12 cellular contexts compared by ENCODE assay signal in genomic region chr1:43271186-43272118, GRCh38. TPM values are rescaled to one million over a fixed set of nuclear protein-coding genes. Genes with fewer than 3 reads are reported as not detected.
A peak's percentile ranks its signal among the peaks of the same experiment; 100 is the strongest.
DNase-seq lines count a peak whose midpoint lies in the region; ATAC-seq and TF ChIP-seq lines count a peak whose summit lies in the region.
"Had no signal": no experiment of that assay in that cellular context is flagged by ENCODE, and none has a peak within 500 bp of the region (broad histone marks: within the 10 kb centered on the region; RNA-seq: fewer than 3 reads in every experiment).

No MANE protein-coding gene starts in this region.

- WGBS in body of pancreas, 2 donors, result 29% methylated on average over 12 of the region's 12 CpGs

- TF ChIP-seq CTCF in body of pancreas (IDR thresholded peaks at IDR 0.05) (no peak), gastrocnemius medialis (IDR thresholded peaks at IDR 0.05 in 4 of 5, conservative IDR thresholded peaks at IDR 0.05 in 1 of 5) (no peak)

- in situ Hi-C loops in gastrocnemius medialis (cut with MboI; ENCODE audit: low sequenced_read_pairs in 4 of 4), result no loop called here

- ATAC-seq in body of pancreas (no peak), left lobe of liver (no peak), gastrocnemius medialis (no peak)
- peak; percentile 4 for ATAC-seq in stimulated activated naive CD8-positive, alpha-beta T cell treated with anti-CD3 and anti-CD28 coated beads, Interleukin-15, Interleukin-2, amounts not matched to agents 100 U/mL and 50 U/mL, for 24 hours
- ATAC-seq: GM12878 had no signal

- H3K4me1 ChIP-seq in body of pancreas, result peaks cover 56% of the 10 kb centered on the region
- no peaks in the 10 kb centered on the region for H3K4me1 ChIP-seq in gastrocnemius medialis

- H3K9me3 ChIP-seq in body of pancreas, result no peaks in the 10 kb centered on the region
- H3K9me3 ChIP-seq in gastrocnemius medialis, result no peaks in the 10 kb centered on the region

- peak; percentile 15 for DNase-seq in activated CD4-positive, alpha-beta T cell treated with anti-CD3 and anti-CD28 coated beads for 48 hours
- no peak for DNase-seq in activated CD4-positive, alpha-beta T cell treated with anti-CD3 and anti-CD28 coated beads, Interleukin-2, amount 50 U/mL, for 1 hour
- DNase-seq in body of pancreas (peak in 1 of 4 donors; percentile 2), left lobe of liver (ENCODE audit: low spot score) (peak; percentile 26), NCI-H345 (lab: John Stamatoyannopoulos, UW) (no peak), gastrocnemius medialis (no peak)
- no peak for DNase-seq in stimulated activated naive CD8-positive, alpha-beta T cell treated with anti-CD3 and anti-CD28 coated beads, Interleukin-15, Interleukin-2, amounts not matched to agents 100 U/mL and 50 U/mL, for 24 hours
- no peak for DNase-seq in stimulated activated naive CD4-positive, alpha-beta T cell treated with Interleukin-2 at 50 U/mL for 16 hours (lab: John Stamatoyannopoulos, UW)
- DNase-seq: GM23248 had no signal

- intact Hi-C loops in body of pancreas (cut with DNase I), result no loop called here
- intact Hi-C loops in gastrocnemius medialis (cut with DNase I; ENCODE audit: low total_unique reads), result no loop called here

- H3K27me3 ChIP-seq in body of pancreas (no peaks in the 10 kb centered on the region), gastrocnemius medialis (peaks cover 8 to 16% (median 11%) of the 10 kb centered on the region in 3 donors)

- H3K27ac ChIP-seq in body of pancreas, result peak overlapping the region; percentile 72 to 84 (median 79)
- H3K27ac ChIP-seq in gastrocnemius medialis, result no peak overlapping the region
- H3K27ac ChIP-seq: GM23248 had no signal

- TF ChIP-seq POLR2A in body of pancreas (IDR thresholded peaks at IDR 0.05), result no peak
- no peak for TF ChIP-seq POLR2A in gastrocnemius medialis (IDR thresholded peaks at IDR 0.05)

- peak overlapping the region; percentile 14 to 23 for H3K4me3 ChIP-seq in body of pancreas
- no peak overlapping the region for H3K4me3 ChIP-seq in gastrocnemius medialis
- H3K4me3 ChIP-seq: GM12878, GM23248 had no signal

- H3K36me3 ChIP-seq in body of pancreas (replicated peaks in 1 of 2; ENCODE audit: insufficient read depth in 1 of 2, low read depth in 2 of 2) (no peaks in the 10 kb centered on the region), gastrocnemius medialis (no peaks in the 10 kb centered on the region)

RNA-seq across cellular contexts. Expression of gene TMEM125, which starts 1.7 kb away (rescaled TPM):
- total RNA-seq in body of pancreas, result 10 to 100 TPM; 45.8 to 51.1 TPM
- 0.45 TPM for total RNA-seq in left lobe of liver
- not detected for total RNA-seq in gastrocnemius medialis
- total RNA-seq: GM23248, NCI-H460 had no signal

RNA-seq across cellular contexts. Expression of gene C1orf210, which starts 13.9 kb away (rescaled TPM):
- 10 to 100 TPM in 1 of 2 donors, 1 to 10 TPM in 1; 6.6 to 11.7 TPM for total RNA-seq in body of pancreas
- total RNA-seq in left lobe of liver, result 2.6 TPM
- under 1 TPM in 1 of 4 donors, not detected in 3; 0.27 TPM for total RNA-seq in gastrocnemius medialis
- total RNA-seq: cerebellum, GM12878, GM23248 had no signal

RNA-seq across cellular contexts. Expression of gene TIE1, which starts 29.3 kb away (rescaled TPM):
- total RNA-seq in body of pancreas, result 10 to 100 TPM; 12.2 to 14.0 TPM
- 8.5 TPM for total RNA-seq in left lobe of liver
- 10 to 100 TPM; 15.9 to 27.9 (median 20.7) TPM for total RNA-seq in gastrocnemius medialis
- total RNA-seq: GM23248, NCI-H460 had no signal

Comparison
In these comparisons a context has a peak if more than half of its experiments do, and no peak if none do; other contexts are left out.
1. DNase-seq: peak in activated CD4-positive, alpha-beta T cell treated with anti-CD3 and anti-CD28 coated beads for 48 hours (single experiment) and left lobe of liver (single experiment); none in activated CD4-positive, alpha-beta T cell treated with anti-CD3 and anti-CD28 coated beads, Interleukin-2, amount 50 U/mL, for 1 hour (single experiment), stimulated activated naive CD8-positive, alpha-beta T cell treated with anti-CD3 and anti-CD28 coated beads, Interleukin-15, Interleukin-2, amounts not matched to agents 100 U/mL and 50 U/mL, for 24 hours (single experiment), NCI-H345 (single experiment), stimulated activated naive CD4-positive, alpha-beta T cell treated with Interleukin-2 at 50 U/mL for 16 hours (single experiment) and gastrocnemius medialis (0 of 2).
2. H3K27ac ChIP-seq: peak in body of pancreas (4 of 4); none in gastrocnemius medialis (0 of 4).
3. H3K4me3 ChIP-seq: peak in body of pancreas (2 of 2); none in gastrocnemius medialis (0 of 4).
4. RNA of gene TMEM125, which starts 1.7 kb away (total RNA-seq): 45.8 to 51.1 TPM in body of pancreas; 0.45 TPM in left lobe of liver (single experiment) and not detected in gastrocnemius medialis; every median in the first group is over 10 times any median in the second.